ENCODE assay signal across 9 cellular contexts in genomic region chr1:44784094-44785026, GRCh38. TPM values are rescaled to one million over a fixed set of nuclear protein-coding genes. Genes with fewer than 3 reads are reported as not detected.
DNase-seq lines count a peak whose midpoint lies in the region; TF ChIP-seq lines count a peak whose summit lies in the region.
"Had no signal": no experiment of that assay in that cellular context is flagged by ENCODE, and none has a peak within 500 bp of the region (broad histone marks: within the 10 kb centered on the region; RNA-seq: fewer than 3 reads in every experiment).

No MANE protein-coding gene starts in this region.

- H3K79me2 ChIP-seq in Karpas-422 (ENCODE audit: low read length) (no peaks in the 10 kb centered on the region), mesendoderm (ENCODE audit: control insufficient read depth, insufficient read depth, low read length) (no peaks in the 10 kb centered on the region)

- peak overlapping the region; percentile 65; the same call in 1 of the 2 replicates for H2AFZ ChIP-seq in Karpas-422 (ENCODE audit: low read length)

- peak in 2 of 4 experiments; percentile 4 to 6 for TF ChIP-seq CTCF in uterus (IDR thresholded peaks at IDR 0.05)

- intact Hi-C loops in uterus (cut with DNase I; ENCODE audit: low total_unique reads), result loop anchor here (5.0 to 10.0 kb wide), 2 partner anchors 50 to 228 kb away; partner anchors contain the start of genes HECTD3 and UROD

- H3K9ac ChIP-seq in Karpas-422 (ENCODE audit: low read length) (peak overlapping the region; percentile 94), mesendoderm (ENCODE audit: low read length) (peak overlapping the region; percentile 74)

- no peaks in the 10 kb centered on the region for H3K9me2 ChIP-seq in Karpas-422 (replicated peaks; ENCODE audit: insufficient read depth, low read length)

- DNase-seq in D341Med (ENCODE audit: low spot score), result peak; percentile 36
- DNase-seq in Karpas-422, result peak; percentile 90
- DNase-seq in cerebellum (ENCODE audit: low spot score), result peak; percentile 50
- DNase-seq in mesendoderm, result peak; percentile 63
- peak in 1 of 2 donors; percentile 35 for DNase-seq in uterus
- no peak for DNase-seq in HUDEP-2 (lab: John Stamatoyannopoulos, UW; ENCODE audit: unreplicated experiment in 76 of 76)
- no peak for DNase-seq in DMS114 treated with DMSO at 0.1 percent for 48 hours (lab: John Stamatoyannopoulos, UW; ENCODE audit: unreplicated experiment)
- no peak for DNase-seq in EL

- no peaks in the 10 kb centered on the region for H3K79me1 ChIP-seq in mesendoderm (ENCODE audit: low read length)

- H3K56ac ChIP-seq in mesendoderm (ENCODE audit: low read length), result peak overlapping the region; percentile 91

- H4K8ac ChIP-seq in mesendoderm (ENCODE audit: low read depth, low read length), result no peak overlapping the region

- WGBS in mesendoderm (ENCODE audit: extremely low coverage, insufficient coverage, low lambda C conversion rate), result no CpG with 5 or more reads among the region's 71 CpGs

- H3K18ac ChIP-seq in mesendoderm (ENCODE audit: low read length), result peak overlapping the region; percentile 25

- peak overlapping the region; percentile 46 for H3K4ac ChIP-seq in mesendoderm (ENCODE audit: low read depth, low read length)

- H3K27me3 ChIP-seq in Karpas-422 (ENCODE audit: low read length) (no peaks in the 10 kb centered on the region), mesendoderm (ENCODE audit: insufficient read depth, low read length, poor library complexity) (no peaks in the 10 kb centered on the region), uterus (no peaks in the 10 kb centered on the region)

- H3K9me3 ChIP-seq in Karpas-422 (ENCODE audit: low read length), result no peaks in the 10 kb centered on the region
- H3K9me3 ChIP-seq in uterus, result no peaks in the 10 kb centered on the region

- H3K4me2 ChIP-seq in Karpas-422 (ENCODE audit: low read depth, low read length, poor library complexity, severe bottlenecking) (peak overlapping the region; percentile 86), mesendoderm (ENCODE audit: low read length) (peak overlapping the region; percentile 50)

- H2BK15ac ChIP-seq in mesendoderm (replicated peaks; ENCODE audit: low read depth), result no peak overlapping the region

- H2AK5ac ChIP-seq in mesendoderm (ENCODE audit: low read length), result no peak overlapping the region

- H4K20me1 ChIP-seq in Karpas-422 (ENCODE audit: insufficient read depth, low read depth, low read length), result no peaks in the 10 kb centered on the region

- H3K4me1 ChIP-seq in Karpas-422 (ENCODE audit: low read length) (peaks cover 41% of the 10 kb centered on the region), mesendoderm (ENCODE audit: control insufficient read depth, low read depth, low read length) (peaks cover 5% of the 10 kb centered on the region), uterus (peaks cover 0 to 7% of the 10 kb centered on the region in 2 donors)

- peak overlapping the region; percentile 90 for H3K23ac ChIP-seq in mesendoderm (ENCODE audit: low read length)

- H2BK5ac ChIP-seq in mesendoderm (ENCODE audit: low read length), result peak overlapping the region; percentile 26

- peak overlapping the region; percentile 93 for H4K5ac ChIP-seq in mesendoderm (ENCODE audit: low read length)

- H3K36me3 ChIP-seq in Karpas-422 (ENCODE audit: insufficient read depth, low read length) (no peaks in the 10 kb centered on the region), mesendoderm (ENCODE audit: control insufficient read depth, insufficient read depth, low read length) (no peaks in the 10 kb centered on the region), uterus (no peaks in the 10 kb centered on the region)

- TF ChIP-seq POLR2A in uterus (IDR thresholded peaks at IDR 0.05), result no peak

- H2BK120ac ChIP-seq in mesendoderm (ENCODE audit: low read depth, low read length), result no peak overlapping the region

- H3K4me3 ChIP-seq in Karpas-422 (ENCODE audit: low read length), result peak overlapping the region; percentile 82
- peak overlapping the region; percentile 7 for H3K4me3 ChIP-seq in mesendoderm (ENCODE audit: low read length)
- peak overlapping the region; percentile 16 to 47 for H3K4me3 ChIP-seq in uterus

- H3K27ac ChIP-seq in Karpas-422 (ENCODE audit: low read length) (peak overlapping the region; percentile 80), mesendoderm (ENCODE audit: low read depth, low read length) (no peak overlapping the region), uterus (peak overlapping the region; percentile 39 to 66)

RNA-seq across cellular contexts. Expression of gene BEST4, which starts 3.6 kb away (rescaled TPM):
- 1.0 and 1.3 TPM in 2 replicates for total RNA-seq in Karpas-422 (2014; rRNA removed; shearing (Covaris generic); ENCODE audit: low replicate concordance)
- total RNA-seq in cerebellum (0.27 TPM), uterus (1 to 10 TPM in 1 of 4 donors, under 1 TPM in 1, not detected in 2; 0.21 to 1.0 TPM)
- 0.56 TPM for polyA plus RNA-seq in mesendoderm (2013, experiment 1 of 2)
- polyA plus RNA-seq in mesendoderm (2013, experiment 2 of 2), result 0.55 TPM
- total RNA-seq: LHCN-M2 had no signal

RNA-seq across cellular contexts. Expression of gene RPS8, which starts 9.0 kb away (rescaled TPM):
- 3,372 and 3,624 TPM in 2 replicates for total RNA-seq in Karpas-422 (2014; rRNA removed; shearing (Covaris generic); ENCODE audit: low replicate concordance)
- total RNA-seq in cerebellum, result 658 TPM
- polyA plus RNA-seq in mesendoderm (2013, experiment 1 of 2), result 6,091 TPM
- 6,012 TPM for polyA plus RNA-seq in mesendoderm (2013, experiment 2 of 2)
- 1,000 to 10,000 TPM; 2,651 to 7,196 (median 4,456) TPM for total RNA-seq in uterus

RNA-seq across cellular contexts. Expression of gene PLK3, which starts 15.8 kb away (rescaled TPM):
- 11.8 and 18.2 TPM in 2 replicates for total RNA-seq in Karpas-422 (2014; rRNA removed; shearing (Covaris generic); ENCODE audit: low replicate concordance)
- 14.3 TPM for total RNA-seq in cerebellum
- 6.3 TPM for polyA plus RNA-seq in mesendoderm (2013, experiment 1 of 2)
- 6.2 TPM for polyA plus RNA-seq in mesendoderm (2013, experiment 2 of 2)
- 10 to 100 TPM in 3 of 4 donors, 1 to 10 TPM in 1; 1.8 to 36.6 (median 21.1) TPM for total RNA-seq in uterus

RNA-seq across cellular contexts. Expression of gene DYNLT4, which starts 22.8 kb away (rescaled TPM):
- not detected in 2 replicates for total RNA-seq in Karpas-422 (2014; rRNA removed; shearing (Covaris generic); ENCODE audit: low replicate concordance)
- total RNA-seq in cerebellum, result not detected
- not detected for polyA plus RNA-seq in mesendoderm (2013, experiment 1 of 2)
- not detected for polyA plus RNA-seq in mesendoderm (2013, experiment 2 of 2)
- 1 to 10 TPM in 1 of 4 donors, not detected in 3; 4.4 TPM for total RNA-seq in uterus
- total RNA-seq: LHCN-M2 had no signal

RNA-seq across cellular contexts. Expression of gene BTBD19, which starts 24.0 kb away (rescaled TPM):
- 0.69 and 0.75 TPM in 2 replicates for total RNA-seq in Karpas-422 (2014; rRNA removed; shearing (Covaris generic); ENCODE audit: low replicate concordance)
- 2.4 TPM for total RNA-seq in cerebellum
- polyA plus RNA-seq in mesendoderm (2013, experiment 1 of 2), result 0.95 TPM
- 0.85 TPM for polyA plus RNA-seq in mesendoderm (2013, experiment 2 of 2)
- 10 to 100 TPM in 1 of 4 donors, 1 to 10 TPM in 3; 3.8 to 41.9 (median 6.6) TPM for total RNA-seq in uterus

Comparison
In these comparisons a context has a peak if more than half of its experiments do, and no peak if none do; other contexts are left out.
1. DNase-seq: peak in D341Med (single experiment), Karpas-422 (single experiment), cerebellum (single experiment) and mesendoderm (single experiment); none in HUDEP-2 (0 of 76), DMS114 treated with DMSO at 0.1 percent for 48 hours (single experiment) and EL (single experiment).
2. H3K4me3 ChIP-seq: peak in every context shown above with its lines; median percentile 82 in Karpas-422; 32 in uterus; 7 in mesendoderm.